Comparison of ENCODE assay signal across 8 cellular contexts in the genomic region with DNA sequence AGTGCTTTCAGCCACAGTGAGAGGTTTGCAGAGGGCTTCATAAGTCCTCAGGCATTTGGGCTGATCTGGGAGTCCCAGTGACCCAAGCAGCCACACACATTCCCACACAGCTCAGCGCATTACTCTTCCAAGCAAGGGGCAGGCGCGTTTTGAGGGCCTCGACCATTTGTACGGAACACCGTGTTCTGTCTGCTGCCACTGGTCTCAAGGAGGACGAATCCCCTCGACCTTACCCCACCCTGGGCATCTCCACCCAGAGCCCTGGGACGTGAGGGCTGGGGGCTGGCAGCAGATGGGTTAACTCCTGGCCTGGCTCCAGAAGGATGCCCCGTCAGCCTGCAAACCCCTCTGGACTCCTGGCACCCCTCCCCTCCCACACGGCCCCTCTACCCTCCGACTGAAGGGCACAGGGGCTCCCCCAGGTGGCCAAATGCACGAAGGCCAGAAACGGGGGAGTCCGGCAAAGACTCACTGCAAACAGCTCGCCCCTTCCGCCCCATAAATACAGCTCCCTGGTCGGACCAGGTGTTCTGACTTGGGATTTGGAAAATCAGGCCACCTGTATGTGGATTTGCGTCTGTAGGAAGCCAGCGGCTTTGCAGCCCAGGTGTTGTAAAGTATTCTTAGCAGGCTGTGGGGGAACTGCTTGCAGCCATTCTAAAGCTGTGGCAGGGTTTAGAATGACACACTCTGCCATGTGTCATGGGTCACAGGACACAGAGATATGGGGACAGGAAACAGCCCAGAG. TPM values are rescaled to one million over a fixed set of nuclear protein-coding genes. Genes with fewer than 3 reads are reported as not detected.
DNase-seq lines count a peak whose midpoint lies in the region; ATAC-seq, FAIRE-seq and TF ChIP-seq lines count a peak whose summit lies in the region.

No MANE protein-coding gene starts in this region.

- H3K9me3 ChIP-seq in T-helper 17 cell (ENCODE audit: control insufficient read depth, low read length, poor library complexity, severe bottlenecking) (no peaks in the 10 kb centered on the region), iPS-20b (ENCODE audit: insufficient read depth, low read depth, low read length) (no peaks in the 10 kb centered on the region)

- DNase-seq in D721Med (ENCODE audit: insufficient read length, low spot score) (no peak), Kasumi-1 (lab: John Stamatoyannopoulos, UW) (peak; percentile 42 to 44), T-helper 17 cell (peak in 2 of 3 donors; percentile 27 to 46), astrocyte of the hippocampus (ENCODE audit: low read depth, low spot score) (peak; percentile 76)

- no peak for FAIRE-seq in D721Med (lab: Jason Lieb, UNC)

- H3K4me1 ChIP-seq in iPS-20b (ENCODE audit: insufficient read depth, low read length), result peaks cover 27% of the 10 kb centered on the region; the same call in 1 of the 2 replicates

- no peak overlapping the region for H3K4me3 ChIP-seq in iPS-20b (ENCODE audit: low read length)
- H3K4me3 ChIP-seq in skin epidermis, result no peak overlapping the region

- peak; percentile 76 for TF ChIP-seq CTCF in D721Med (IDR thresholded peaks at IDR 0.05; ENCODE audit: insufficient read depth, missing control alignments)

- H3K36me3 Mint-ChIP-seq in T-helper 17 cell (ENCODE audit: low read depth), result peaks cover 2% of the 10 kb centered on the region

- peak overlapping the region; percentile 51; the same call in 1 of the 2 replicates for H3K9ac ChIP-seq in iPS-20b (ENCODE audit: low read depth, low read length)

- H3K36me3 ChIP-seq in iPS-20b (ENCODE audit: insufficient read depth, low read depth, low read length), result no peaks in the 10 kb centered on the region

- no peak overlapping the region for H3K4me3 Mint-ChIP-seq in T-helper 17 cell

- H3K27me3 Mint-ChIP-seq in T-helper 17 cell, result no peaks in the 10 kb centered on the region

- peaks cover 4% of the 10 kb centered on the region for H3K4me1 Mint-ChIP-seq in T-helper 17 cell

- ATAC-seq in GM21360 (IDR thresholded peaks at IDR 0.05; ENCODE audit: unreplicated experiment), result peak; percentile 28
- ATAC-seq in T-helper 17 cell, result peak; percentile 59
- ATAC-seq in HG02970 (IDR thresholded peaks at IDR 0.05; ENCODE audit: low FRiP score, unreplicated experiment), result no peak

- no peaks in the 10 kb centered on the region for H3K27me3 ChIP-seq in iPS-20b (ENCODE audit: insufficient read depth, low read length)

- no peak overlapping the region for H3K27ac Mint-ChIP-seq in T-helper 17 cell

- peak overlapping the region; percentile 12 for H3K27ac ChIP-seq in iPS-20b (ENCODE audit: low read length)
- H3K27ac ChIP-seq in skin epidermis, result peak overlapping the region in 19 of 21 experiments; percentile 7 to 89 (median 67)

RNA-seq across cellular contexts. Expression of gene PTMA, which starts 33.6 kb away (rescaled TPM):
- total RNA-seq in T-helper 17 cell, result 1,000 to 10,000 TPM; 1,121 to 1,256 TPM
